In genomic region chr20:58542411-58543095, GRCh38 we compare ENCODE assay signal across 14 cellular contexts. TPM values are rescaled to one million over a fixed set of nuclear protein-coding genes. Genes with fewer than 3 reads are reported as not detected.
A peak's percentile ranks its signal among the peaks of the same experiment; 100 is the strongest.
DNase-seq lines count a peak whose midpoint lies in the region; ATAC-seq and TF ChIP-seq lines count a peak whose summit lies in the region.
"Had no signal": no experiment of that assay in that cellular context is flagged by ENCODE, and none has a peak within 500 bp of the region (broad histone marks: within the 10 kb centered on the region; RNA-seq: fewer than 3 reads in every experiment).

No MANE protein-coding gene starts in this region.

- H3K4me3 ChIP-seq in epithelial cell of esophagus (ENCODE audit: low read length), result no peak overlapping the region

- H3K27me3 Mint-ChIP-seq in activated naive CD8-positive, alpha-beta T cell treated with anti-CD3 and anti-CD28 coated beads, Interleukin-2, amount 50 U/mL, for 24 hours, result peaks cover 3% of the 10 kb centered on the region
- no peaks in the 10 kb centered on the region for H3K27me3 Mint-ChIP-seq in activated naive CD8-positive, alpha-beta T cell treated with anti-CD3 and anti-CD28 coated beads for 36 hours
- H3K27me3 Mint-ChIP-seq: activated naive CD4-positive, alpha-beta T cell treated with anti-CD3 and anti-CD28 coated beads, Interleukin-2, amount 50 U/mL, for 24 hours had no signal

- no peak for TF ChIP-seq CTCF in epithelial cell of esophagus (IDR thresholded peaks at IDR 0.05; ENCODE audit: insufficient read depth, low read depth, low read length, missing control alignments)

- peaks cover 14% of the 10 kb centered on the region for H3K4me1 Mint-ChIP-seq in activated naive CD8-positive, alpha-beta T cell treated with anti-CD3 and anti-CD28 coated beads, Interleukin-2, amount 50 U/mL, for 24 hours
- H3K4me1 Mint-ChIP-seq in activated naive CD8-positive, alpha-beta T cell treated with anti-CD3 and anti-CD28 coated beads for 36 hours, result no peaks in the 10 kb centered on the region
- no peaks in the 10 kb centered on the region for H3K4me1 Mint-ChIP-seq in stimulated activated effector memory CD8-positive, alpha-beta T cell treated with anti-CD3 and anti-CD28 coated beads, Interleukin-12 subunit alpha, Interleukin-12 subunit beta, amount 100 ng/mL, for 72 hours
- H3K4me1 Mint-ChIP-seq: B cell had no signal

- peak; percentile 12 for DNase-seq in activated naive CD8-positive, alpha-beta T cell treated with anti-CD3 and anti-CD28 coated beads, Interleukin-2, amount 50 U/mL, for 24 hours
- no peak for DNase-seq in activated naive CD8-positive, alpha-beta T cell treated with anti-CD3 and anti-CD28 coated beads for 36 hours
- DNase-seq in NCI-H69 (lab: John Stamatoyannopoulos, UW) (peak; percentile 9), epithelial cell of esophagus (ENCODE audit: low read depth) (peak; percentile 33), NCI-H1105 treated with DMSO at 0.1 percent for 48 hours (lab: John Stamatoyannopoulos, UW) (no peak)
- DNase-seq in stimulated activated effector memory CD8-positive, alpha-beta T cell treated with anti-CD3 and anti-CD28 coated beads, Interleukin-12 subunit alpha, Interleukin-12 subunit beta, amount 100 ng/mL, for 72 hours (ENCODE audit: low spot score in 2 of 2), result no peak
- no peak for DNase-seq in activated CD8-positive, alpha-beta memory T cell treated with anti-CD3 and anti-CD28 coated beads, Interleukin-2, amount 50 U/mL, for 48 hours
- DNase-seq: activated CD4-positive, alpha-beta T cell treated with anti-CD3 and anti-CD28 coated beads, Interleukin-2, amount 50 U/mL, for 4 hours; DND-41; left colon; T-helper 1 cell had no signal

- H3K9me3 Mint-ChIP-seq in activated naive CD8-positive, alpha-beta T cell treated with anti-CD3 and anti-CD28 coated beads, Interleukin-2, amount 50 U/mL, for 24 hours, result peaks cover 7% of the 10 kb centered on the region
- peaks cover 7% of the 10 kb centered on the region for H3K9me3 Mint-ChIP-seq in activated naive CD8-positive, alpha-beta T cell treated with anti-CD3 and anti-CD28 coated beads for 36 hours
- H3K9me3 Mint-ChIP-seq in stimulated activated effector memory CD8-positive, alpha-beta T cell treated with anti-CD3 and anti-CD28 coated beads, Interleukin-12 subunit alpha, Interleukin-12 subunit beta, amount 100 ng/mL, for 72 hours, result peaks cover 5% of the 10 kb centered on the region
- H3K9me3 Mint-ChIP-seq: activated naive CD4-positive, alpha-beta T cell treated with anti-CD3 and anti-CD28 coated beads, Interleukin-2, amount 50 U/mL, for 24 hours had no signal

- peaks cover 1% of the 10 kb centered on the region for H3K36me3 Mint-ChIP-seq in activated naive CD8-positive, alpha-beta T cell treated with anti-CD3 and anti-CD28 coated beads, Interleukin-2, amount 50 U/mL, for 24 hours (ENCODE audit: low read depth)
- H3K36me3 Mint-ChIP-seq in activated naive CD8-positive, alpha-beta T cell treated with anti-CD3 and anti-CD28 coated beads for 36 hours, result peaks cover 3% of the 10 kb centered on the region
- no peaks in the 10 kb centered on the region for H3K36me3 Mint-ChIP-seq in stimulated activated effector memory CD8-positive, alpha-beta T cell treated with anti-CD3 and anti-CD28 coated beads, Interleukin-12 subunit alpha, Interleukin-12 subunit beta, amount 100 ng/mL, for 72 hours

- no peak overlapping the region for H3K4me3 Mint-ChIP-seq in activated naive CD8-positive, alpha-beta T cell treated with anti-CD3 and anti-CD28 coated beads, Interleukin-2, amount 50 U/mL, for 24 hours
- no peak overlapping the region for H3K4me3 Mint-ChIP-seq in activated naive CD8-positive, alpha-beta T cell treated with anti-CD3 and anti-CD28 coated beads for 36 hours
- no peak overlapping the region for H3K4me3 Mint-ChIP-seq in stimulated activated effector memory CD8-positive, alpha-beta T cell treated with anti-CD3 and anti-CD28 coated beads, Interleukin-12 subunit alpha, Interleukin-12 subunit beta, amount 100 ng/mL, for 72 hours
- H3K4me3 Mint-ChIP-seq: activated naive CD4-positive, alpha-beta T cell treated with anti-CD3 and anti-CD28 coated beads, Interleukin-2, amount 50 U/mL, for 24 hours; B cell had no signal

- ATAC-seq in activated naive CD8-positive, alpha-beta T cell treated with anti-CD3 and anti-CD28 coated beads, Interleukin-2, amount 50 U/mL, for 24 hours, result peak; percentile 45
- peak; percentile 69 for ATAC-seq in stimulated activated effector memory CD8-positive, alpha-beta T cell treated with anti-CD3 and anti-CD28 coated beads, Interleukin-12 subunit alpha, Interleukin-12 subunit beta, amount 100 ng/mL, for 72 hours
- no peak for ATAC-seq in GM21723 (IDR thresholded peaks at IDR 0.05; ENCODE audit: unreplicated experiment)
- ATAC-seq: left colon had no signal

- no peak overlapping the region for H3K27ac Mint-ChIP-seq in activated naive CD8-positive, alpha-beta T cell treated with anti-CD3 and anti-CD28 coated beads, Interleukin-2, amount 50 U/mL, for 24 hours
- H3K27ac Mint-ChIP-seq in activated naive CD8-positive, alpha-beta T cell treated with anti-CD3 and anti-CD28 coated beads for 36 hours, result no peak overlapping the region
- no peak overlapping the region for H3K27ac Mint-ChIP-seq in stimulated activated effector memory CD8-positive, alpha-beta T cell treated with anti-CD3 and anti-CD28 coated beads, Interleukin-12 subunit alpha, Interleukin-12 subunit beta, amount 100 ng/mL, for 72 hours
- H3K27ac Mint-ChIP-seq: activated naive CD4-positive, alpha-beta T cell treated with anti-CD3 and anti-CD28 coated beads, Interleukin-2, amount 50 U/mL, for 24 hours; B cell had no signal

RNA-seq across cellular contexts. Expression of gene APCDD1L, which starts 27.4 kb away (rescaled TPM):
- total RNA-seq in activated naive CD8-positive, alpha-beta T cell treated with anti-CD3 and anti-CD28 coated beads for 36 hours, result not detected
- total RNA-seq: B cell had no signal

Comparison
In these comparisons a context has a peak if more than half of its experiments do, and no peak if none do; other contexts are left out.
1. DNase-seq: peak in activated naive CD8-positive, alpha-beta T cell treated with anti-CD3 and anti-CD28 coated beads, Interleukin-2, amount 50 U/mL, for 24 hours (single experiment), NCI-H69 (single experiment) and epithelial cell of esophagus (single experiment); none in activated naive CD8-positive, alpha-beta T cell treated with anti-CD3 and anti-CD28 coated beads for 36 hours (single experiment), stimulated activated effector memory CD8-positive, alpha-beta T cell treated with anti-CD3 and anti-CD28 coated beads, Interleukin-12 subunit alpha, Interleukin-12 subunit beta, amount 100 ng/mL, for 72 hours (0 of 2), activated CD8-positive, alpha-beta memory T cell treated with anti-CD3 and anti-CD28 coated beads, Interleukin-2, amount 50 U/mL, for 48 hours (single experiment) and NCI-H1105 treated with DMSO at 0.1 percent for 48 hours (single experiment).